Comparison of ENCODE assay signal across 8 cellular contexts in genomic region chr17:42536372-42537155, GRCh38. TPM values are rescaled to one million over a fixed set of nuclear protein-coding genes. Genes with fewer than 3 reads are reported as not detected.
DNase-seq lines count a peak whose midpoint lies in the region; ATAC-seq, FAIRE-seq and TF ChIP-seq lines count a peak whose summit lies in the region.

No MANE protein-coding gene starts in this region.

- no peaks in the 10 kb centered on the region for H3K27me3 ChIP-seq in astrocyte (ENCODE audit: insufficient read depth, low read length)

- H3K4me3 Mint-ChIP-seq in astrocyte (ENCODE audit: unreplicated experiment): peak overlapping the region; percentile 88

- H3K36me3 ChIP-seq in astrocyte (ENCODE audit: insufficient read depth, low read length): no peaks in the 10 kb centered on the region

- peak overlapping the region; percentile 83 for H3K4me3 ChIP-seq in astrocyte (ENCODE audit: insufficient read depth, low read depth, low read length)
- peak overlapping the region; percentile 74 for H3K4me3 ChIP-seq in retinal pigment epithelial cell (ENCODE audit: low read length)

- H3K27ac Mint-ChIP-seq in astrocyte (ENCODE audit: unreplicated experiment): peak overlapping the region; percentile 87

- H3K9me3 Mint-ChIP-seq in astrocyte (ENCODE audit: unreplicated experiment): no peaks in the 10 kb centered on the region

- peak overlapping the region; percentile 41 for H3K27ac ChIP-seq in astrocyte (ENCODE audit: low read depth, low read length)

- peaks cover 11% of the 10 kb centered on the region for H3K79me2 ChIP-seq in astrocyte (ENCODE audit: insufficient read depth, low read length)

- peak overlapping the region; percentile 89 for H3K4me2 ChIP-seq in astrocyte (ENCODE audit: low read length)

- peak overlapping the region; percentile 78 for H2AFZ ChIP-seq in astrocyte (ENCODE audit: low read depth, low read length)

- FAIRE-seq in astrocyte (lab: Jason Lieb, UNC): no peak

- peaks cover 11% of the 10 kb centered on the region for H3K4me1 ChIP-seq in astrocyte (ENCODE audit: insufficient read depth, low read length)

- no peaks in the 10 kb centered on the region for H3K27me3 Mint-ChIP-seq in astrocyte (ENCODE audit: low read depth, unreplicated experiment)

- no peaks in the 10 kb centered on the region for H4K20me1 ChIP-seq in astrocyte (ENCODE audit: insufficient read depth, low read length)

- DNase-seq in GM13976 (ENCODE audit: low spot score) (peak; percentile 95), NCI-H1092 treated with DMSO at 0.1 percent for 48 hours (lab: John Stamatoyannopoulos, UW) (peak; percentile 69), T-helper 2 cell (peak; percentile 42 to 77 (median 54)), astrocyte (ENCODE audit: low read depth) (peak; percentile 54), hippocampal formation (lab: John Stamatoyannopoulos, UW) (peak; percentile 34 to 66), retinal pigment epithelial cell (ENCODE audit: low read depth) (no peak), NCI-H1048 (lab: John Stamatoyannopoulos, UW) (no peak)

- in situ Hi-C loops in GM13976 (cut with MboI; ENCODE audit: low sequenced_read_pairs, unreplicated experiment): no loop called here

- peak; percentile 66 for ATAC-seq in HG02642 (IDR thresholded peaks at IDR 0.05; ENCODE audit: poor library complexity, unreplicated experiment)

- peaks cover 14% of the 10 kb centered on the region for H3K4me1 Mint-ChIP-seq in astrocyte (ENCODE audit: low read depth, unreplicated experiment)

- H3K9me3 ChIP-seq in astrocyte (ENCODE audit: insufficient read depth, low read depth, low read length): no peaks in the 10 kb centered on the region

- TF ChIP-seq CTCF in GM13976 (IDR thresholded peaks at IDR 0.05; ENCODE audit: borderline replicate concordance, control extremely low read depth, extremely low read depth, insufficient read depth, missing control alignments) (no peak), astrocyte (IDR thresholded peaks at IDR 0.05; ENCODE audit: insufficient read depth, low read depth, low read length) (no peak), retinal pigment epithelial cell (conservative IDR thresholded peaks at IDR 0.05; ENCODE audit: low read depth, low read length) (no peak)

- peaks cover 11% of the 10 kb centered on the region for H3K36me3 Mint-ChIP-seq in astrocyte (ENCODE audit: low read depth, unreplicated experiment)

- H3K9ac ChIP-seq in astrocyte (ENCODE audit: low read length): peak overlapping the region; percentile 82

RNA-seq across cellular contexts. Expression of gene NAGLU, which starts 0.5 kb away (rescaled TPM):
- total RNA-seq in astrocyte: 19.3 and 25.9 TPM in 2 replicates

RNA-seq across cellular contexts. Expression of gene HSD17B1, which starts 16.2 kb away (rescaled TPM):
- total RNA-seq in astrocyte: 1.5 and 1.7 TPM in 2 replicates

RNA-seq across cellular contexts. Expression of gene COASY, which starts 25.4 kb away (rescaled TPM):
- 52.0 and 54.2 TPM in 2 replicates for total RNA-seq in astrocyte

RNA-seq across cellular contexts. Expression of gene MLX, which starts 30.3 kb away (rescaled TPM):
- 26.5 and 29.9 TPM in 2 replicates for total RNA-seq in astrocyte

RNA-seq across cellular contexts. Expression of gene PSMC3IP, which starts 41.0 kb away (rescaled TPM):
- 5.4 and 8.7 TPM in 2 replicates for total RNA-seq in astrocyte

Comparison
In these comparisons a context has a peak if more than half of its experiments do, and no peak if none do; other contexts are left out.
1. DNase-seq: peak in GM13976 (single experiment), NCI-H1092 treated with DMSO at 0.1 percent for 48 hours (single experiment), T-helper 2 cell (5 of 5), astrocyte (single experiment) and hippocampal formation (2 of 2); none in retinal pigment epithelial cell (single experiment) and NCI-H1048 (single experiment).